7 cellular contexts compared by ENCODE assay signal in genomic region chr19:51688665-51689571, GRCh38. TPM values are rescaled to one million over a fixed set of nuclear protein-coding genes. Genes with fewer than 3 reads are reported as not detected.
A peak's percentile ranks its signal among the peaks of the same experiment; 100 is the strongest.
DNase-seq lines count a peak whose midpoint lies in the region; ATAC-seq and TF ChIP-seq lines count a peak whose summit lies in the region.

No MANE protein-coding gene starts in this region.

- DNase-seq in NCI-H1417 (lab: John Stamatoyannopoulos, UW), result peak in 2 of 3 experiments; percentile 81 to 90
- DNase-seq in esophagus muscularis mucosa (ENCODE audit: extremely low spot score), result peak; percentile 97
- DNase-seq in mucosa of descending colon, result peak; percentile 62 to 80 (median 79)
- peak; percentile 74 to 90 for DNase-seq in tibial nerve (ENCODE audit: low spot score in 2 of 2)

- H3K4me3 ChIP-seq in esophagus muscularis mucosa, result peak overlapping the region; percentile 86 to 100 (median 98)
- H3K4me3 ChIP-seq in mucosa of descending colon, result peak overlapping the region; percentile 30
- peak overlapping the region; percentile 68 to 99 (median 84) for H3K4me3 ChIP-seq in tibial nerve

- intact Hi-C loops in esophagus muscularis mucosa (cut with DNase I), result loop anchor here (2.0 to 10.0 kb wide), 2 partner anchors 14 to 344 kb away; partner anchors contain the start of gene VSIG10L
- intact Hi-C loops in mucosa of descending colon (cut with DNase I, micrococcal nuclease), result no loop called here

- no peaks in the 10 kb centered on the region for H3K27me3 ChIP-seq in esophagus muscularis mucosa
- no peaks in the 10 kb centered on the region for H3K27me3 ChIP-seq in tibial nerve

- H3K9ac ChIP-seq in ES-I3 (ENCODE audit: low read depth, low read length), result peak overlapping the region; percentile 55

- TF ChIP-seq CTCF in VCaP (conservative IDR thresholded peaks at IDR 0.05) (no peak), esophagus muscularis mucosa (IDR thresholded peaks at IDR 0.05) (peak in 1 of 3 experiments; percentile 9), mucosa of descending colon (IDR thresholded peaks at IDR 0.05) (no peak), tibial nerve (IDR thresholded peaks at IDR 0.05) (peak in 3 of 5 experiments; percentile 16 to 51 (median 40))

- H3K9me3 ChIP-seq in ES-I3 (ENCODE audit: control insufficient read depth, insufficient read depth, low read length) (no peaks in the 10 kb centered on the region), esophagus muscularis mucosa (no peaks in the 10 kb centered on the region), mucosa of descending colon (no peaks in the 10 kb centered on the region), tibial nerve (no peaks in the 10 kb centered on the region)

- ATAC-seq in mucosa of descending colon (peak; percentile 84), HG03108 (IDR thresholded peaks at IDR 0.05; ENCODE audit: unreplicated experiment) (no peak)

- TF ChIP-seq EP300 in esophagus muscularis mucosa (IDR thresholded peaks at IDR 0.05) (no peak), tibial nerve (IDR thresholded peaks at IDR 0.05) (peak; percentile 72 to 87)

- 3% methylated on average over 50 of the region's 63 CpGs for WGBS in esophagus muscularis mucosa
- 1% methylated on average over 57 to 63 of the region's 63 CpGs for WGBS in tibial nerve, 2 donors

- TF ChIP-seq POLR2A in esophagus muscularis mucosa (IDR thresholded peaks at IDR 0.05; ENCODE audit: low read depth) (no peak), tibial nerve (IDR thresholded peaks at IDR 0.05) (peak in 1 of 2 donors; percentile 70)

- H3K4me1 ChIP-seq in ES-I3 (ENCODE audit: insufficient read depth, low read length) (peaks cover 7% of the 10 kb centered on the region), esophagus muscularis mucosa (peaks cover 42 to 49% (median 48%) of the 10 kb centered on the region in 4 donors), mucosa of descending colon (ENCODE audit: low read depth) (no peaks in the 10 kb centered on the region), tibial nerve (peaks cover 0 to 52% (median 27%) of the 10 kb centered on the region in 4 donors)

- peak overlapping the region; percentile 96 for H3K27ac ChIP-seq in VCaP
- H3K27ac ChIP-seq in esophagus muscularis mucosa (replicated peaks in 1 of 4), result peak overlapping the region; percentile 99 to 100 (median 100)
- peak overlapping the region; percentile 95 to 98 (median 96) for H3K27ac ChIP-seq in tibial nerve

- H3K36me3 ChIP-seq in ES-I3 (ENCODE audit: insufficient read depth, low read length), result no peaks in the 10 kb centered on the region
- peaks cover 0 to 17% (median 9%) of the 10 kb centered on the region in 4 donors for H3K36me3 ChIP-seq in esophagus muscularis mucosa
- no peaks in the 10 kb centered on the region for H3K36me3 ChIP-seq in mucosa of descending colon (ENCODE audit: low read depth)
- H3K36me3 ChIP-seq in tibial nerve, result peaks cover 0 to 13% (median 0%) of the 10 kb centered on the region in 3 donors

RNA-seq across cellular contexts. Expression of gene SPACA6, which starts 4.2 kb away (rescaled TPM):
- total RNA-seq in esophagus muscularis mucosa, result 10 to 100 TPM; 11.8 to 37.8 (median 17.4) TPM
- 10 to 100 TPM in 1 of 3 donors, 1 to 10 TPM in 2; 2.9 to 35.5 (median 4.1) TPM for total RNA-seq in mucosa of descending colon
- total RNA-seq in tibial nerve, result 10 to 100 TPM; 10.7 to 47.9 (median 34.0) TPM

RNA-seq across cellular contexts. Expression of gene HAS1, which starts 34.9 kb away (rescaled TPM):
- total RNA-seq in esophagus muscularis mucosa (10 to 100 TPM in 1 of 4 donors, 1 to 10 TPM in 1, under 1 TPM in 2; under 0.01 to 28.8 (median 1.3) TPM), mucosa of descending colon (under 1 TPM in 2 of 3 donors, not detected in 1; 0.14 to 0.51 TPM), tibial nerve (1 to 10 TPM in 1 of 4 donors, under 1 TPM in 1, not detected in 2; 0.44 to 3.3 TPM)

RNA-seq across cellular contexts. Expression of gene SIGLEC14, which starts 42.3 kb away (rescaled TPM):
- total RNA-seq in esophagus muscularis mucosa (1 to 10 TPM in 3 of 4 donors, not detected in 1; 2.5 to 9.9 (median 5.0) TPM), mucosa of descending colon (1 to 10 TPM in 2 of 3 donors, not detected in 1; 3.5 to 7.9 TPM), tibial nerve (1 to 10 TPM in 3 of 4 donors, not detected in 1; 1.9 to 6.3 (median 4.9) TPM)

RNA-seq across cellular contexts. Expression of gene SIGLEC5, which starts 58.7 kb away (rescaled TPM):
- total RNA-seq in esophagus muscularis mucosa, result 1 to 10 TPM in 2 of 4 donors, under 1 TPM in 2; 0.52 to 2.0 (median 1.00) TPM
- under 1 TPM in 2 of 3 donors, not detected in 1; 0.32 to 0.84 TPM for total RNA-seq in mucosa of descending colon
- total RNA-seq in tibial nerve, result 1 to 10 TPM in 3 of 4 donors, under 1 TPM in 1; 0.20 to 2.2 (median 1.6) TPM

Comparison
In these comparisons a context has a peak if more than half of its experiments do, and no peak if none do; other contexts are left out.
1. CTCF ChIP-seq: peak in tibial nerve (3 of 5); none in VCaP (single experiment) and mucosa of descending colon (single experiment).
2. H3K4me3 ChIP-seq: peak in every context shown above with its lines; median percentile 98 in esophagus muscularis mucosa; 84 in tibial nerve; 30 in mucosa of descending colon.
3. Peak in every context shown above with its lines, with median percentiles within 50 percentile points of each other: DNase-seq and H3K27ac ChIP-seq.